ENCODE assay signal across 24 cellular contexts in genomic region chr6:3175742-3176321, GRCh38. TPM values are rescaled to one million over a fixed set of nuclear protein-coding genes. Genes with fewer than 3 reads are reported as not detected.
DNase-seq lines count a peak whose midpoint lies in the region; ATAC-seq and TF ChIP-seq lines count a peak whose summit lies in the region.
"Had no signal": no experiment of that assay in that cellular context is flagged by ENCODE, and none has a peak within 500 bp of the region (broad histone marks: within the 10 kb centered on the region; RNA-seq: fewer than 3 reads in every experiment).

No MANE protein-coding gene starts in this region.

- no peaks in the 10 kb centered on the region for H3K36me3 Mint-ChIP-seq in activated naive CD4-positive, alpha-beta T cell treated with anti-CD3 and anti-CD28 coated beads, Interleukin-2, amount 50 U/mL, for 24 hours
- no peaks in the 10 kb centered on the region for H3K36me3 Mint-ChIP-seq in activated naive CD4-positive, alpha-beta T cell treated with anti-CD3 and anti-CD28 coated beads for 36 hours (ENCODE audit: low read depth)
- no peaks in the 10 kb centered on the region for H3K36me3 Mint-ChIP-seq in type B pancreatic cell
- H3K36me3 Mint-ChIP-seq: activated naive CD8-positive, alpha-beta T cell treated with anti-CD3 and anti-CD28 coated beads, Interleukin-2, amount 10 ng/mL, durations not matched to agents 7 days and 5 days; naive thymus-derived CD4-positive, alpha-beta T cell; stimulated activated effector memory CD8-positive, alpha-beta T cell treated with anti-CD3 and anti-CD28 coated beads, Interleukin-12 subunit alpha, Interleukin-12 subunit beta, amount 100 ng/mL, for 72 hours had no signal

- H4K20me1 ChIP-seq in PC-9 (ENCODE audit: insufficient read depth), result no peaks in the 10 kb centered on the region

- BruUV-seq in PC-9 (replicated peaks; lab: Mats Ljungman, UMichigan), result no TSS peak

- intact Hi-C loops in activated naive CD4-positive, alpha-beta T cell treated with anti-CD3 and anti-CD28 coated beads for 36 hours (cut with micrococcal nuclease), result no loop called here
- intact Hi-C loops in PC-9 (cut with micrococcal nuclease; ENCODE audit: unreplicated experiment), result no loop called here

- H3K36me3 ChIP-seq in PC-9 (ENCODE audit: low read depth), result no peaks in the 10 kb centered on the region
- H3K36me3 ChIP-seq: MG63, vagina had no signal

- CTCF ChIA-PET in activated naive CD4-positive, alpha-beta T cell treated with anti-CD3 and anti-CD28 coated beads for 36 hours (lab: Charles Lee), result interaction anchor here (0.8 kb wide), 1 partner anchor 223 kb away, joined by 3 read pairs; no protein-coding TSS in a partner anchor
- CTCF ChIA-PET in PC-9 (lab: Charles Lee), result no interaction called here

- TF ChIP-seq CTCF in PC-9 (conservative IDR thresholded peaks at IDR 0.05), result no peak
- no peak for TF ChIP-seq CTCF in type B pancreatic cell (conservative IDR thresholded peaks at IDR 0.05)

- H3K4me1 Mint-ChIP-seq in activated naive CD4-positive, alpha-beta T cell treated with anti-CD3 and anti-CD28 coated beads, Interleukin-2, amount 50 U/mL, for 24 hours, result no peaks in the 10 kb centered on the region
- peaks cover 7% of the 10 kb centered on the region for H3K4me1 Mint-ChIP-seq in activated naive CD4-positive, alpha-beta T cell treated with anti-CD3 and anti-CD28 coated beads for 36 hours (ENCODE audit: low read depth)
- peaks cover 11% of the 10 kb centered on the region for H3K4me1 Mint-ChIP-seq in type B pancreatic cell (ENCODE audit: unreplicated experiment)

- peaks cover 3% of the 10 kb centered on the region for H3K27me3 Mint-ChIP-seq in activated naive CD4-positive, alpha-beta T cell treated with anti-CD3 and anti-CD28 coated beads, Interleukin-2, amount 50 U/mL, for 24 hours
- peaks cover 2% of the 10 kb centered on the region for H3K27me3 Mint-ChIP-seq in activated naive CD4-positive, alpha-beta T cell treated with anti-CD3 and anti-CD28 coated beads for 36 hours (ENCODE audit: low read depth)
- H3K27me3 Mint-ChIP-seq in type B pancreatic cell, result no peaks in the 10 kb centered on the region

- H3K9me3 Mint-ChIP-seq in activated naive CD4-positive, alpha-beta T cell treated with anti-CD3 and anti-CD28 coated beads, Interleukin-2, amount 50 U/mL, for 24 hours, result no peaks in the 10 kb centered on the region
- no peaks in the 10 kb centered on the region for H3K9me3 Mint-ChIP-seq in activated naive CD4-positive, alpha-beta T cell treated with anti-CD3 and anti-CD28 coated beads for 36 hours
- peaks cover 5% of the 10 kb centered on the region for H3K9me3 Mint-ChIP-seq in type B pancreatic cell
- H3K9me3 Mint-ChIP-seq: activated naive CD8-positive, alpha-beta T cell treated with anti-CD3 and anti-CD28 coated beads, Interleukin-2, amount 10 ng/mL, durations not matched to agents 7 days and 5 days; activated T-helper 1 cell treated with anti-CD3 and anti-CD28 coated beads, Interleukin-12 subunit alpha, Interleukin-12 subunit beta, Interleukin-2, Interleukin-4 antibody, amounts not matched to agents 30 ng/mL and 10 ng/mL and 1 ng/mL, durations not matched to agents 14 hours and 24 hours and 36 hours; stimulated activated effector memory CD8-positive, alpha-beta T cell treated with anti-CD3 and anti-CD28 coated beads, Interleukin-12 subunit alpha, Interleukin-12 subunit beta, amount 100 ng/mL, for 72 hours had no signal

- H3K27ac ChIP-seq in PC-9, result peak overlapping the region; percentile 65
- H3K27ac ChIP-seq: vagina had no signal

- DNase-seq in activated naive CD4-positive, alpha-beta T cell treated with anti-CD3 and anti-CD28 coated beads for 36 hours, result no peak
- DNase-seq in PC-9 (peak; percentile 57 to 80), islet precursor cell (peak; percentile 93), type B pancreatic cell (ENCODE audit: extremely low spot score, unreplicated experiment) (no peak), OCI-M1 (lab: John Stamatoyannopoulos, UW) (no peak), DMS153 (lab: John Stamatoyannopoulos, UW) (no peak)
- DNase-seq: activated CD4-positive, alpha-beta T cell treated with anti-CD3 and anti-CD28 coated beads, Interleukin-2, amount 50 U/mL, for 4 hours; activated CD4-positive, CD25-positive, alpha-beta regulatory T cell; activated naive CD8-positive, alpha-beta T cell treated with anti-CD3 and anti-CD28 coated beads, Interleukin-2, amount 10 ng/mL, durations not matched to agents 7 days and 5 days; cerebellar nuclear complex; DMS53; H7; MG63; naive thymus-derived CD4-positive, alpha-beta T cell; NCI-H1436 treated with DMSO at 0.1 percent for 48 hours; NCI-H2171; NCI-H526 treated with DMSO at 0.1 percent for 48 hours; stimulated activated CD4-positive, alpha-beta T cell treated with anti-CD3 and anti-CD28 coated beads, Interleukin-2, amount 100 ng/mL, for 48 hours had no signal

- no peak for ATAC-seq in HG02884 (IDR thresholded peaks at IDR 0.05; ENCODE audit: unreplicated experiment)

- peak overlapping the region; percentile 18 for H3K27ac Mint-ChIP-seq in activated naive CD4-positive, alpha-beta T cell treated with anti-CD3 and anti-CD28 coated beads, Interleukin-2, amount 50 U/mL, for 24 hours
- H3K27ac Mint-ChIP-seq in activated naive CD4-positive, alpha-beta T cell treated with anti-CD3 and anti-CD28 coated beads for 36 hours, result no peak overlapping the region
- peak overlapping the region; percentile 1 for H3K27ac Mint-ChIP-seq in type B pancreatic cell
- H3K27ac Mint-ChIP-seq: activated naive CD8-positive, alpha-beta T cell treated with anti-CD3 and anti-CD28 coated beads, Interleukin-2, amount 10 ng/mL, durations not matched to agents 7 days and 5 days; activated T-helper 1 cell treated with anti-CD3 and anti-CD28 coated beads, Interleukin-12 subunit alpha, Interleukin-12 subunit beta, Interleukin-2, Interleukin-4 antibody, amounts not matched to agents 30 ng/mL and 10 ng/mL and 1 ng/mL, durations not matched to agents 14 hours and 24 hours and 36 hours; naive thymus-derived CD4-positive, alpha-beta T cell; stimulated activated effector memory CD8-positive, alpha-beta T cell treated with anti-CD3 and anti-CD28 coated beads, Interleukin-12 subunit alpha, Interleukin-12 subunit beta, amount 100 ng/mL, for 72 hours had no signal

- H3K4me1 ChIP-seq in PC-9 (replicated peaks; ENCODE audit: insufficient read depth), result peaks cover 23% of the 10 kb centered on the region
- H3K4me1 ChIP-seq: vagina had no signal

- no peaks in the 10 kb centered on the region for H3K9me2 ChIP-seq in PC-9 (ENCODE audit: insufficient read depth)

- no peak overlapping the region for H3K4me3 ChIP-seq in PC-9
- H3K4me3 ChIP-seq: A549, MG63, vagina had no signal

- H3K9me3 ChIP-seq in PC-9 (ENCODE audit: insufficient read depth, low read depth), result no peaks in the 10 kb centered on the region
- H3K9me3 ChIP-seq: A549, MG63, vagina had no signal

- H3K79me2 ChIP-seq in PC-9 (ENCODE audit: low read depth), result no peaks in the 10 kb centered on the region

- H3K4me3 Mint-ChIP-seq in activated naive CD4-positive, alpha-beta T cell treated with anti-CD3 and anti-CD28 coated beads, Interleukin-2, amount 50 U/mL, for 24 hours, result no peak overlapping the region
- H3K4me3 Mint-ChIP-seq in activated naive CD4-positive, alpha-beta T cell treated with anti-CD3 and anti-CD28 coated beads for 36 hours, result no peak overlapping the region
- H3K4me3 Mint-ChIP-seq in type B pancreatic cell, result no peak overlapping the region
- H3K4me3 Mint-ChIP-seq: activated naive CD8-positive, alpha-beta T cell treated with anti-CD3 and anti-CD28 coated beads, Interleukin-2, amount 10 ng/mL, durations not matched to agents 7 days and 5 days; activated T-helper 1 cell treated with anti-CD3 and anti-CD28 coated beads, Interleukin-12 subunit alpha, Interleukin-12 subunit beta, Interleukin-2, Interleukin-4 antibody, amounts not matched to agents 30 ng/mL and 10 ng/mL and 1 ng/mL, durations not matched to agents 14 hours and 24 hours and 36 hours; naive thymus-derived CD4-positive, alpha-beta T cell; stimulated activated effector memory CD8-positive, alpha-beta T cell treated with anti-CD3 and anti-CD28 coated beads, Interleukin-12 subunit alpha, Interleukin-12 subunit beta, amount 100 ng/mL, for 72 hours had no signal

- POLR2A ChIA-PET in PC-9 (lab: Charles Lee; ENCODE audit: unreplicated experiment), result interaction anchor here (0.6 kb wide), 1 partner anchor 33 kb away, joined by 7 read pairs; no protein-coding TSS in a partner anchor

- peak overlapping the region; percentile 63 for H3K4me2 ChIP-seq in PC-9

- H3F3A ChIP-seq in PC-9 (ENCODE audit: insufficient read depth, low read depth), result peaks cover 21% of the 10 kb centered on the region

- no peaks in the 10 kb centered on the region for H3K27me3 ChIP-seq in PC-9 (ENCODE audit: insufficient read depth, low read depth)
- H3K27me3 ChIP-seq: MG63, vagina had no signal

- H2AFZ ChIP-seq in PC-9, result no peak overlapping the region

RNA-seq across cellular contexts. Expression of gene TUBB2A, which starts 18.5 kb away (rescaled TPM):
- 1 to 10 TPM; 1.0 to 1.2 TPM for total RNA-seq in activated naive CD4-positive, alpha-beta T cell treated with anti-CD3 and anti-CD28 coated beads for 36 hours
- total RNA-seq in PC-9 (2021) (17.0 and 19.0 TPM in 2 replicates), type B pancreatic cell (ENCODE audit: low replicate concordance) (51.8 and 62.9 TPM in 2 replicates)

RNA-seq across cellular contexts. Expression of gene TUBB2B, which starts 51.6 kb away (rescaled TPM):
- total RNA-seq in activated naive CD4-positive, alpha-beta T cell treated with anti-CD3 and anti-CD28 coated beads for 36 hours, result under 1 TPM in 1 of 2 experiments, not detected in 1; 0.12 TPM
- total RNA-seq in PC-9 (2021) (1.3 and 2.5 TPM in 2 replicates), type B pancreatic cell (ENCODE audit: low replicate concordance) (37.8 and 158 TPM in 2 replicates)
- total RNA-seq: activated naive CD8-positive, alpha-beta T cell treated with anti-CD3 and anti-CD28 coated beads, Interleukin-2, amount 10 ng/mL, durations not matched to agents 7 days and 5 days had no signal

RNA-seq across cellular contexts. Expression of gene BPHL, which starts 57.3 kb away (rescaled TPM):
- 1 to 10 TPM; 6.9 to 7.5 TPM for total RNA-seq in activated naive CD4-positive, alpha-beta T cell treated with anti-CD3 and anti-CD28 coated beads for 36 hours
- total RNA-seq in PC-9 (2021) (23.7 and 24.5 TPM in 2 replicates), type B pancreatic cell (ENCODE audit: low replicate concordance) (50.3 and 56.2 TPM in 2 replicates)

Comparison
In these comparisons a context has a peak if more than half of its experiments do, and no peak if none do; other contexts are left out.
1. DNase-seq: peak in PC-9 (2 of 2) and islet precursor cell (single experiment); none in activated naive CD4-positive, alpha-beta T cell treated with anti-CD3 and anti-CD28 coated beads for 36 hours (single experiment), type B pancreatic cell (single experiment), OCI-M1 (single experiment) and DMS153 (single experiment).
2. RNA of gene TUBB2B, which starts 51.6 kb away (total RNA-seq): 37.8 to 158 TPM in type B pancreatic cell; 1.3 to 2.5 TPM in PC-9 and 0.12 TPM in activated naive CD4-positive, alpha-beta T cell treated with anti-CD3 and anti-CD28 coated beads for 36 hours; every median in the first group is over 10 times any median in the second.